ENCODE assay signal across 8 cellular contexts in the genomic region with DNA sequence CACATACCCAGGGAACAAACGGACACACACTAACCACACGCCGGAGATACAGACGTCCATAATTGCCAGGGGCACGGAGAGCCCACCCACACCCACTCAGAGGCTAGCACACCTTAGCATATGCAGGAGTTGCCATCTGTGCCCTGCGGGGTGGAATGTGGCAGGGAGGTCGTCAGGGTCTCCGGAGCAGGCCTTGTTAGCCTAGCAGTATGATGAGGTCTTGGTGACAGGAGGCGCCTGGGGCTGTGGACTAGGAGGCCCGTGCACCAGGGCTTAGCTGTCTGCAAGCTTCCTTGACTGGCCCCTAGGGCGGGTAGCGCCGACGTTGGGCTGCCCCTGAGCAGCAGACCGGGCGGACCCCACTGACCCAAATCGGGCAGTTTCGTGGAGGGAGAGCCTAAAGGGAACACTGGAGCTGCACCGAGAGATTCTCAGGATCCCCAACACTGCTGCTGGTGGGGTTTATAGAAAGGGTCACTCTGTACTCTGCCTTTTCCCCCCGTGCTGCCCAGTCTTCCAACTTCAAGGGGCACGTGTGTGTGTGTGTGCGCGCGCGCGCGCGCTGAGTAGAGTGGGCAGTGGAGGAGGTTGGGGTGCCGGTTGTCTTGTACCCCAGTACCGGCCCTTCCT.
A peak's percentile ranks its signal among the peaks of the same experiment; 100 is the strongest.
DNase-seq lines count a peak whose midpoint lies in the region; ATAC-seq and TF ChIP-seq lines count a peak whose summit lies in the region.

No MANE protein-coding gene starts in this region.

- H3K4me1 Mint-ChIP-seq in stimulated activated naive CD8-positive, alpha-beta T cell treated with anti-CD3 and anti-CD28 coated beads, Interleukin-15, amount 100 ng/mL, for 72 hours, result peaks cover 83% of the 10 kb centered on the region

- peaks cover 29% of the 10 kb centered on the region for H3K4me1 ChIP-seq in ACC112 (ENCODE audit: control insufficient read depth, insufficient read depth, low read length, unreplicated experiment)

- H3K27me3 ChIP-seq in ACC112 (ENCODE audit: insufficient read depth, low read length), result peaks cover 21% of the 10 kb centered on the region

- TF ChIP-seq CTCF in GM12865 (IDR thresholded peaks at IDR 0.05; ENCODE audit: insufficient read depth, low read depth, low read length, missing control alignments), result peak; percentile 0
- no peak for TF ChIP-seq CTCF in fibroblast of mammary gland (conservative IDR thresholded peaks at IDR 0.05; ENCODE audit: control insufficient read depth, insufficient read depth, low read depth, low read length)

- H3K79me2 ChIP-seq in ACC112 (ENCODE audit: control insufficient read depth, insufficient read depth, low read length, unreplicated experiment), result no peaks in the 10 kb centered on the region

- H2AFZ ChIP-seq in ACC112 (ENCODE audit: low read length, unreplicated experiment), result no peak overlapping the region

- H3K36me3 ChIP-seq in ACC112 (ENCODE audit: insufficient read depth, low read length), result no peaks in the 10 kb centered on the region

- no peak overlapping the region for H3K27ac ChIP-seq in ACC112 (ENCODE audit: low read depth, low read length)

- peak overlapping the region; percentile 95 to 99 for H3K27ac Mint-ChIP-seq in stimulated activated naive CD8-positive, alpha-beta T cell treated with anti-CD3 and anti-CD28 coated beads, Interleukin-15, amount 100 ng/mL, for 72 hours

- H3K4me3 ChIP-seq in ACC112 (ENCODE audit: low read depth, low read length) (peak overlapping the region; percentile 76), GM12865 (ENCODE audit: low read depth, low read length) (no peak overlapping the region; the same call in 1 of the 2 replicates), fibroblast of mammary gland (ENCODE audit: control insufficient read depth, low read depth, low read length) (peak overlapping the region; percentile 56)

- H3K4me3 Mint-ChIP-seq in stimulated activated naive CD8-positive, alpha-beta T cell treated with anti-CD3 and anti-CD28 coated beads, Interleukin-15, amount 100 ng/mL, for 72 hours, result peak overlapping the region; percentile 95 to 97

- peaks cover 78% of the 10 kb centered on the region for H3K27me3 Mint-ChIP-seq in stimulated activated naive CD8-positive, alpha-beta T cell treated with anti-CD3 and anti-CD28 coated beads, Interleukin-15, amount 100 ng/mL, for 72 hours

- ATAC-seq in stimulated activated naive CD8-positive, alpha-beta T cell treated with anti-CD3 and anti-CD28 coated beads, Interleukin-15, amount 100 ng/mL, for 72 hours, result peak; percentile 10
- no peak for ATAC-seq in GM21526 (IDR thresholded peaks at IDR 0.05; ENCODE audit: low FRiP score, unreplicated experiment)

- DNase-seq in GM12865 (ENCODE audit: low read depth), result no peak
- peak; percentile 34 for DNase-seq in SW480 (ENCODE audit: low spot score)
- no peak for DNase-seq in fibroblast of mammary gland (ENCODE audit: low read depth)
- DNase-seq in stimulated activated naive CD8-positive, alpha-beta T cell treated with anti-CD3 and anti-CD28 coated beads, Interleukin-15, amount 100 ng/mL, for 72 hours, result peak; percentile 52 to 55
- DNase-seq in GOT3 (lab: John Stamatoyannopoulos, UW), result no peak
- no peak for DNase-seq in AML-193 (lab: John Stamatoyannopoulos, UW)

- H3K9me3 Mint-ChIP-seq in stimulated activated naive CD8-positive, alpha-beta T cell treated with anti-CD3 and anti-CD28 coated beads, Interleukin-15, amount 100 ng/mL, for 72 hours, result no peaks in the 10 kb centered on the region

Comparison
In these comparisons a context has a peak if more than half of its experiments do, and no peak if none do; other contexts are left out.
1. DNase-seq: peak in SW480 (single experiment) and stimulated activated naive CD8-positive, alpha-beta T cell treated with anti-CD3 and anti-CD28 coated beads, Interleukin-15, amount 100 ng/mL, for 72 hours (2 of 2); none in GM12865 (single experiment), fibroblast of mammary gland (single experiment), GOT3 (single experiment) and AML-193 (0 of 2).